8 cellular contexts compared by ENCODE assay signal in genomic region chr11:46278387-46279173, GRCh38. TPM values are rescaled to one million over a fixed set of nuclear protein-coding genes. Genes with fewer than 3 reads are reported as not detected.
DNase-seq lines count a peak whose midpoint lies in the region; ATAC-seq and TF ChIP-seq lines count a peak whose summit lies in the region.

No MANE protein-coding gene starts in this region.

- no peak overlapping the region for H3K27ac Mint-ChIP-seq in dendritic cell treated with granulocyte-macrophage colony-stimulating factor and Interleukin-4, amounts not matched to agents 40 ng/mL and 50 ng/mL, for 4 days

- no peaks in the 10 kb centered on the region for H3K36me3 Mint-ChIP-seq in dendritic cell treated with granulocyte-macrophage colony-stimulating factor and Interleukin-4, amounts not matched to agents 40 ng/mL and 50 ng/mL, for 4 days (ENCODE audit: low read depth)

- H3K9me3 Mint-ChIP-seq in dendritic cell treated with granulocyte-macrophage colony-stimulating factor and Interleukin-4, amounts not matched to agents 40 ng/mL and 50 ng/mL, for 4 days = no peaks in the 10 kb centered on the region

- DNase-seq in RWPE2 (ENCODE audit: low spot score) (no peak), mucosa of descending colon (peak; percentile 84 to 90 (median 89)), tibial nerve (ENCODE audit: low spot score in 2 of 2) (no peak), NCI-H226 (no peak), dermis blood vessel endothelial cell (no peak), COR-L47 (lab: John Stamatoyannopoulos, UW) (no peak)

- no peak for TF ChIP-seq POLR2A in tibial nerve (IDR thresholded peaks at IDR 0.05)

- TF ChIP-seq EP300 in tibial nerve (IDR thresholded peaks at IDR 0.05) = no peak

- H3K4me1 Mint-ChIP-seq in dendritic cell treated with granulocyte-macrophage colony-stimulating factor and Interleukin-4, amounts not matched to agents 40 ng/mL and 50 ng/mL, for 4 days (ENCODE audit: low read depth) = peaks cover 27% of the 10 kb centered on the region

- ATAC-seq in RWPE2 (ENCODE audit: low read depth) (no peak), mucosa of descending colon (peak; percentile 48)

- H3K4me1 ChIP-seq in RWPE2 (ENCODE audit: insufficient read depth, poor library complexity, severe bottlenecking) (peaks cover 3% of the 10 kb centered on the region), mucosa of descending colon (ENCODE audit: low read depth) (peaks cover 52% of the 10 kb centered on the region), tibial nerve (peaks cover 0 to 69% (median 19%) of the 10 kb centered on the region in 4 donors)

- H3K4me3 ChIP-seq in RWPE2 (ENCODE audit: severe bottlenecking) = no peak overlapping the region
- peak overlapping the region; percentile 55 for H3K4me3 ChIP-seq in mucosa of descending colon
- peak overlapping the region; percentile 39 to 63 (median 46) for H3K4me3 ChIP-seq in tibial nerve

- H3K36me3 ChIP-seq in RWPE2 (ENCODE audit: low read depth) (no peaks in the 10 kb centered on the region), mucosa of descending colon (ENCODE audit: low read depth) (no peaks in the 10 kb centered on the region), tibial nerve (no peaks in the 10 kb centered on the region)

- H3K9me3 ChIP-seq in RWPE2 (ENCODE audit: severe bottlenecking) (no peaks in the 10 kb centered on the region), mucosa of descending colon (no peaks in the 10 kb centered on the region), tibial nerve (no peaks in the 10 kb centered on the region)

- WGBS in tibial nerve, 2 donors = 18 to 35% methylated on average over 6 to 22 of the region's 24 CpGs

- peaks cover 63% of the 10 kb centered on the region for H3K27me3 Mint-ChIP-seq in dendritic cell treated with granulocyte-macrophage colony-stimulating factor and Interleukin-4, amounts not matched to agents 40 ng/mL and 50 ng/mL, for 4 days

- TF ChIP-seq CTCF in GM12874 (IDR thresholded peaks at IDR 0.05; ENCODE audit: insufficient read depth, low read depth, low read length) (peak; percentile 50), RWPE2 (IDR thresholded peaks at IDR 0.05; ENCODE audit: poor library complexity, severe bottlenecking) (peak; percentile 18), mucosa of descending colon (IDR thresholded peaks at IDR 0.05) (peak; percentile 49), tibial nerve (IDR thresholded peaks at IDR 0.05) (peak; percentile 13 to 47 (median 28))

- H3K27me3 ChIP-seq in RWPE2 (ENCODE audit: insufficient read depth, poor library complexity, severe bottlenecking) (peaks cover 6% of the 10 kb centered on the region), tibial nerve (peaks cover 0 to 49% of the 10 kb centered on the region in 2 donors)

- H3K27ac ChIP-seq in RWPE2 (ENCODE audit: poor library complexity, severe bottlenecking) (no peak overlapping the region), tibial nerve (peak overlapping the region in 3 of 4 donors; percentile 53 to 76 (median 71))

- peak overlapping the region; percentile 46 for H3K4me3 Mint-ChIP-seq in dendritic cell treated with granulocyte-macrophage colony-stimulating factor and Interleukin-4, amounts not matched to agents 40 ng/mL and 50 ng/mL, for 4 days

- intact Hi-C loops in dendritic cell treated with granulocyte-macrophage colony-stimulating factor and Interleukin-4, amounts not matched to agents 40 ng/mL and 50 ng/mL, for 4 days (cut with micrococcal nuclease) = no loop called here
- intact Hi-C loops in mucosa of descending colon (cut with DNase I, micrococcal nuclease) = no loop called here

RNA-seq across cellular contexts. Expression of gene CREB3L1, which starts 1.1 kb away (rescaled TPM):
- total RNA-seq in mucosa of descending colon (100 to 1,000 TPM in 2 of 3 donors, 10 to 100 TPM in 1; 52.7 to 140 (median 108) TPM), tibial nerve (1 to 10 TPM; 2.0 to 6.9 (median 3.4) TPM), dermis blood vessel endothelial cell (0.33 and 0.68 TPM in 2 replicates)

Comparison
In these comparisons a context has a peak if more than half of its experiments do, and no peak if none do; other contexts are left out.
1. DNase-seq: peak in mucosa of descending colon (3 of 3); none in RWPE2 (single experiment), tibial nerve (0 of 2), NCI-H226 (single experiment), dermis blood vessel endothelial cell (single experiment) and COR-L47 (single experiment).
2. RNA of gene CREB3L1, which starts 1.1 kb away (total RNA-seq): 52.7 to 140 TPM in mucosa of descending colon; 2.0 to 6.9 TPM in tibial nerve and 0.33 to 0.68 TPM in dermis blood vessel endothelial cell; every median in the first group is over 4 times any median in the second.
3. Peak in every context shown above with its lines, with median percentiles within 50 percentile points of each other: CTCF ChIP-seq.